9 cellular contexts compared by ENCODE assay signal in the genomic region with DNA sequence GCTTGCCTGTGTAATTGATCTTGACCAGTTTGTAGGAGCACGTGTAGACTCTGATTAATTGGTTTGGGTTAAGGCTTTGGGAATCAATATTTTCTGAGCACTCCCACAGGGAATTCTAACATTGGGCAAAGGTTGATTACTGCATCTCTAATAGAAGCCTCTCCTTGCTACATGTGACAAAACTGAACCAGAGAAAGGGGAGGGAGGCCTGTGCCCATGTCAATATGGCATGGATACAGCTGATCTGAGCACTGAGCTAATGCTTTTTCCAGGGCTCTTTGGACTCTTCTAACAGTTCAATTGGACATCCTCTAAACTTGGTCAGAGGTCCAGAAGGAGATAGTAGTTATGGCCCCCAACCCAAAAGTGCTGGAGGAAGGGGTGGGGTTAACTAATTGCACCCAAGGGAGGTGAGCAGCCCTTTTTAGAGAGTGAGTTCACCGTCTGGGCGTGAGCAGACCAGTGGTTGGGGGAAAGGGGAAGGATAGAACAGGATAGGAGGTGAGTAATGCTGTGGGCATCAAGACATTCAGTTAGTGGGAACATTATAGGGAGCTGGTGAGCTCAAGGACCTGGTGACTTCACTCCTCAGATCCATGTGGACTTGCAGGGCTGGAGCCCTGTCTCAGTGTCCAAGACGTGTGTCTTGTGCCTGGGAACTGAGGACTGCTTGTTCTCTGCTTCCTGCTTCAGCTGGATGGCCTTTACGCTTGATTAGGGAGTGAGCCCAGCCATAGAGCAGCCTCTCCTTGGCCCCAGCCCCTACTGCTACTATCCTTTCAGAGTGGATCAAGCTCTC. TPM values are rescaled to one million over a fixed set of nuclear protein-coding genes. Genes with fewer than 3 reads are reported as not detected.
DNase-seq lines count a peak whose midpoint lies in the region; ATAC-seq, FAIRE-seq and TF ChIP-seq lines count a peak whose summit lies in the region.
"Had no signal": no experiment of that assay in that cellular context is flagged by ENCODE, and none has a peak within 500 bp of the region (broad histone marks: within the 10 kb centered on the region; RNA-seq: fewer than 3 reads in every experiment).

No MANE protein-coding gene starts in this region.

- peaks cover 97% of the 10 kb centered on the region for H3K79me2 ChIP-seq in K562 (ENCODE audit: control insufficient read depth, insufficient read depth, low read length)

- H3K27me3 ChIP-seq in K562 (ENCODE audit: control insufficient read depth in 2 of 2, insufficient read depth in 2 of 2, low read length in 2 of 2) (no peaks in the 10 kb centered on the region), lung (ENCODE audit: control insufficient read depth, insufficient read depth) (no peaks in the 10 kb centered on the region)

- no peak overlapping the region for H3K4me2 ChIP-seq in A549
- H3K4me2 ChIP-seq in K562 (ENCODE audit: insufficient read depth, low read length), result 0 out of 2 replicates have a peak overlapping the region, but pooled peaks have one; percentile 0

- H2AFZ ChIP-seq in K562 (ENCODE audit: low read depth, low read length), result no peak overlapping the region

- H3K27ac ChIP-seq in A549 (no peak overlapping the region; a peak in 1 of 6 replicates), K562 (ENCODE audit: extremely low read depth, low read depth, low read length) (no peak overlapping the region), lung (ENCODE audit: low read depth in 1 of 2, low read length in 1 of 2) (peak overlapping the region; percentile 62 to 82)

- WGBS in A549 (ENCODE audit: missing lambda C conversion rate), result 88% methylated on average over 5 of the region's 5 CpGs
- 45% methylated on average over 5 of the region's 5 CpGs for WGBS in K562 (ENCODE audit: insufficient coverage, low coverage, missing lambda C conversion rate)
- whole genome bisulfite sequencing in lung, 2 donors, result 51 to 64% methylated on average over 5 of the region's 5 CpGs

- DNase-seq in A549 (ENCODE audit: low read depth in 1 of 2, low spot score in 1 of 2), result no peak
- peak; percentile 43 for DNase-seq in KBM-7
- DNase-seq in K562 (ENCODE audit: extremely low read depth in 1 of 4, low spot score in 3 of 4), result no peak
- no peak for DNase-seq in lung (ENCODE audit: low spot score)
- no peak for DNase-seq in NCI-H2081 treated with DMSO at 0.1 percent for 48 hours (lab: John Stamatoyannopoulos, UW)
- no peak for DNase-seq in KG1 (lab: John Stamatoyannopoulos, UW)
- no peak for DNase-seq in DMS79 treated with DMSO at 0.1 percent for 48 hours (lab: John Stamatoyannopoulos, UW)
- DNase-seq: DMS79 had no signal

- no peaks in the 10 kb centered on the region for H3K9me3 ChIP-seq in A549
- H3K9me3 ChIP-seq in K562 (replicated peaks; ENCODE audit: control insufficient read depth, insufficient read depth, low read depth, low read length), result no peaks in the 10 kb centered on the region
- no peaks in the 10 kb centered on the region for H3K9me3 ChIP-seq in lung (ENCODE audit: control insufficient read depth in 2 of 2, insufficient read depth in 1 of 2, low read length in 1 of 2)

- no peak for TF ChIP-seq RAD21 in A549 (conservative IDR thresholded peaks at IDR 0.05 in 1 of 2, IDR thresholded peaks at IDR 0.05 in 1 of 2)
- TF ChIP-seq RAD21 in K562 (CRISPR knock-in tag; conservative IDR thresholded peaks at IDR 0.05 in 1 of 2, IDR thresholded peaks at IDR 0.05 in 1 of 2), result no peak

- POLR2A ChIA-PET in A549 (lab: Yijun Ruan, JAX) (no interaction called here), K562 (lab: Yijun Ruan, JAX) (interaction anchor here (0.5 to 0.9 kb wide), 6 partner anchors 12 to 47 kb away, joined by 3 to 5 read pairs (median 3); no protein-coding TSS in a partner anchor)

- intact Hi-C loops in K562 (cut with micrococcal nuclease), result no loop called here

- no TSS peak for BruUV-seq in K562 (replicated peaks; lab: Mats Ljungman, UMichigan)

- H3K4me3 ChIP-seq in A549, result no peak overlapping the region
- no peak overlapping the region for H3K4me3 ChIP-seq in K562
- H3K4me3 ChIP-seq in lung, result no peak overlapping the region

- FAIRE-seq in A549 (lab: Jason Lieb, UNC), result no peak
- FAIRE-seq in K562 (lab: Jason Lieb, UNC), result no peak

- in situ Hi-C loops in KBM-7 (cut with MboI; ENCODE audit: low pct_unique_long_range_greater_than_20kb, low sequenced_read_pairs) (no loop called here), K562 (cut with MboI) (no loop called here)

- ATAC-seq in A549 (peak; percentile 30 to 66; a peak in 3 of 6 replicates), K562 (peak; percentile 28), lung (ENCODE audit: insufficient read depth, low FRiP score) (no peak), HG03280 (IDR thresholded peaks at IDR 0.05; ENCODE audit: unreplicated experiment) (no peak)

- H3K36me3 ChIP-seq in K562 (ENCODE audit: control insufficient read depth, insufficient read depth, low read length) (peaks cover 35% of the 10 kb centered on the region; the same call in 2 of the 3 replicates), lung (ENCODE audit: control insufficient read depth in 2 of 2, insufficient read depth in 2 of 2, low read length in 2 of 2) (peaks cover 0 to 3% of the 10 kb centered on the region in 2 donors)

- TF ChIP-seq EP300 in A549 (IDR thresholded peaks at IDR 0.05), result no peak
- no peak for TF ChIP-seq EP300 in K562 (IDR thresholded peaks at IDR 0.05; ENCODE audit: low read length)

- peak overlapping the region in 1 of 2 experiments; percentile 10; a peak in 1 of 4 replicates for H3K9ac ChIP-seq in K562 (ENCODE audit: insufficient read depth in 1 of 2, low read depth in 2 of 2, low read length in 2 of 2)

- no peak for TF ChIP-seq POLR2A in A549 (IDR thresholded peaks at IDR 0.05; ENCODE audit: low read length)
- TF ChIP-seq POLR2A in K562 (conservative IDR thresholded peaks at IDR 0.05), result no peak

- H3K4me1 ChIP-seq in A549 (peaks cover 57% of the 10 kb centered on the region), K562 (replicated peaks in 1 of 2; ENCODE audit: control insufficient read depth in 2 of 2, insufficient read depth in 2 of 2, low read length in 2 of 2) (peaks cover 6 to 26% of the 10 kb centered on the region in 2 experiments; a peak in 4 of 5 replicates), lung (ENCODE audit: control insufficient read depth in 2 of 2, insufficient read depth in 2 of 2, low read length in 2 of 2) (peaks cover 29 to 72% of the 10 kb centered on the region in 2 donors)

- TF ChIP-seq CTCF in A549 (IDR thresholded peaks at IDR 0.05) (no peak), K562 (IDR thresholded peaks at IDR 0.05 in 2 of 3, conservative IDR thresholded peaks at IDR 0.05 in 1 of 3; ENCODE audit: insufficient read depth in 2 of 3, low read depth in 1 of 3, low read length in 3 of 3) (no peak), lung (IDR thresholded peaks at IDR 0.05; ENCODE audit: control extremely low read depth, extremely low read depth) (no peak)

- CTCF ChIA-PET in A549 (lab: Yijun Ruan, JAX), result interaction anchor here (0.8 to 1.6 kb wide), 4 partner anchors 31 to 296 kb away, joined by 3 to 5 read pairs (median 4); no protein-coding TSS in a partner anchor
- CTCF ChIA-PET in K562 (lab: Yijun Ruan, JAX; ENCODE audit: low intra/inter-chr PET ratio), result no interaction called here

- H3K9me1 ChIP-seq in K562 (ENCODE audit: control insufficient read depth, insufficient read depth, low read length), result peaks cover 6% of the 10 kb centered on the region

- peaks cover 37% of the 10 kb centered on the region for H4K20me1 ChIP-seq in K562 (replicated peaks; ENCODE audit: control insufficient read depth, insufficient read depth, low read length)

TF ChIP-seq in A549, 52 proteins besides CTCF, POLR2A, EP300 and RAD21 (continues in another document):
- no peak for TF ChIP-seq MAZ (IDR thresholded peaks at IDR 0.05; ENCODE audit: borderline replicate concordance, low read depth, low read length)
- TF ChIP-seq CHD4 (IDR thresholded peaks at IDR 0.05; ENCODE audit: borderline replicate concordance), result no peak
- TF ChIP-seq KDM1A (IDR thresholded peaks at IDR 0.05; ENCODE audit: low read depth), result no peak

TF ChIP-seq in K562, 482 proteins besides CTCF, POLR2A, EP300 and RAD21 (continues in another document):
- TF ChIP-seq MLLT1 (IDR thresholded peaks at IDR 0.05) (no peak), NCOA4 (IDR thresholded peaks at IDR 0.05; ENCODE audit: partially characterized antibody) (no peak)

RNA-seq across cellular contexts. Expression of gene MSN, which starts 22.8 kb away (rescaled TPM):
- polyA plus RNA-seq in A549 (2011; rRNA removed) (269 and 286 TPM in 2 replicates), A549 (2017; fragmentation: RNase III; extraction: RNeasy Plus Mini Kit Qiagen cat#74134 plus additional on column Dnase treatment) (250 to 289 TPM (median 285 TPM) in 3 replicates), K562 (2011; rRNA removed) (320 and 393 TPM in 2 replicates), K562 (2014; fragmentation: Illumina TruSeq; extraction: Trizol) (450 and 486 TPM in 2 replicates), K562 (2014; fragmentation: Nextera tagmentation; extraction: Ambion mirVana) (100 to 1,000 TPM; 128 to 283 TPM), K562 (2014; rRNA removed) (193 and 236 TPM in 2 replicates), lung (100 to 1,000 TPM; 168 to 371 TPM)
- polyA plus RNA-seq in A549 (2012; cell fraction: cytosol; rRNA removed), result 133 and 148 TPM in 2 replicates
- polyA plus RNA-seq in A549 (2012; cell fraction: nucleus; rRNA removed), result 203 and 261 TPM in 2 replicates
- polyA minus RNA-seq in A549 (2011; rRNA and poly(A)+ RNA removed), result 271 and 285 TPM in 2 replicates
- 60.7 and 70.4 TPM in 2 replicates for total RNA-seq in K562 (2011; cell fraction: chromatin; rRNA removed; ENCODE audit: low replicate concordance)
- total RNA-seq in K562 (2011; cell fraction: nucleolus; rRNA removed), result 61.2 and 71.2 TPM in 2 replicates
- total RNA-seq in K562 (2011; cell fraction: nucleoplasm; rRNA removed), result 79.1 and 109 TPM in 2 replicates
- total RNA-seq in K562 (2014; rRNA removed) (224 and 261 TPM in 2 replicates), K562 (2014; rRNA removed; fragmentation: Illumina TruSeq; extraction: Trizol) (218 and 234 TPM in 2 replicates), K562 (2015; rRNA removed; fragmentation: Illumina TruSeq; extraction: Trizol) (237 and 240 TPM in 2 replicates), K562 (2021) (294 and 346 TPM in 2 replicates), lung (100 to 1,000 TPM; 228 to 399 TPM)
- 320 and 357 TPM in 2 replicates for polyA plus RNA-seq in K562 (2011; cell fraction: cytosol; rRNA removed)
- 205 and 240 TPM in 2 replicates for polyA plus RNA-seq in K562 (2011; cell fraction: nucleus; rRNA removed)
- 355 and 371 TPM in 2 replicates for polyA plus RNA-seq in K562 (2012)
- polyA minus RNA-seq in K562 (2011; rRNA and poly(A)+ RNA removed), result 381 and 481 TPM in 2 replicates
- 197 and 272 TPM in 2 replicates for polyA minus RNA-seq in K562 (2011; cell fraction: cytosol; rRNA and poly(A)+ RNA removed)
- polyA minus RNA-seq in K562 (2011; cell fraction: nucleus; rRNA and poly(A)+ RNA removed), result 53.3 and 91.7 TPM in 2 replicates

Comparison
In these comparisons a context has a peak if more than half of its experiments do, and no peak if none do; other contexts are left out.
1. ATAC-seq: peak in A549 (2 of 2) and K562 (single experiment); none in lung (single experiment) and HG03280 (single experiment).
2. H3K27ac ChIP-seq: peak in lung (2 of 2); none in A549 (0 of 2) and K562 (single experiment).